Comparison of ENCODE assay signal across 22 cellular contexts in genomic region chr2:20574930-20575329, GRCh38.
DNase-seq lines count a peak whose midpoint lies in the region; ATAC-seq and TF ChIP-seq lines count a peak whose summit lies in the region.
"Had no signal": no experiment of that assay in that cellular context is flagged by ENCODE, and none has a peak within 500 bp of the region (broad histone marks: within the 10 kb centered on the region; RNA-seq: fewer than 3 reads in every experiment).

No MANE protein-coding gene starts in this region.

- H3K4me3 ChIP-seq in breast epithelium: no peak overlapping the region
- H3K4me3 ChIP-seq in mammary epithelial cell (replicated peaks in 1 of 3; ENCODE audit: insufficient read depth in 1 of 3, low read depth in 2 of 3, low read length in 3 of 3): no peak overlapping the region
- no peak overlapping the region for H3K4me3 ChIP-seq in gastroesophageal sphincter

- H3K36me3 Mint-ChIP-seq in nephron progenitor cell (ENCODE audit: low read depth) (no peaks in the 10 kb centered on the region), type B pancreatic cell (peaks cover 3% of the 10 kb centered on the region)
- H3K36me3 Mint-ChIP-seq: WTC11 had no signal

- H3K9me3 ChIP-seq in breast epithelium: no peaks in the 10 kb centered on the region
- no peaks in the 10 kb centered on the region for H3K9me3 ChIP-seq in mammary epithelial cell (replicated peaks; ENCODE audit: insufficient read depth, low read length)
- H3K9me3 ChIP-seq in gastroesophageal sphincter: no peaks in the 10 kb centered on the region
- H3K9me3 ChIP-seq: BE2C, SK-N-SH had no signal

- no peak overlapping the region for H3K4me2 ChIP-seq in mammary epithelial cell (ENCODE audit: insufficient read depth, low read depth, low read length)
- H3K4me2 ChIP-seq: SK-N-SH had no signal

- H3K4me1 ChIP-seq in breast epithelium (peaks cover 21 to 34% of the 10 kb centered on the region in 2 donors), mammary epithelial cell (ENCODE audit: insufficient read depth, low read length) (peaks cover 31% of the 10 kb centered on the region), gastroesophageal sphincter (peaks cover 0 to 84% (median 41%) of the 10 kb centered on the region in 3 donors)

- TF ChIP-seq POLR2A in breast epithelium (IDR thresholded peaks at IDR 0.05) (no peak), gastroesophageal sphincter (IDR thresholded peaks at IDR 0.05) (no peak)

- TF ChIP-seq EP300 in gastroesophageal sphincter (IDR thresholded peaks at IDR 0.05): no peak

- CTCF ChIA-PET in mammary epithelial cell (lab: Charles Lee; ENCODE audit: low non-redundant PET): no interaction called here

- H3K27ac ChIP-seq in breast epithelium (peak overlapping the region; percentile 72 to 84), mammary epithelial cell (ENCODE audit: insufficient read depth, low read depth, low read length) (no peak overlapping the region), gastroesophageal sphincter (peak overlapping the region in 3 of 4 donors; percentile 57 to 76 (median 68))

- no peak for ATAC-seq in gastroesophageal sphincter
- ATAC-seq in GM21528 (IDR thresholded peaks at IDR 0.05; ENCODE audit: low FRiP score, unreplicated experiment): no peak
- ATAC-seq: WTC11 had no signal

- dilution Hi-C loops in mammary epithelial cell (cut with HindIII; ENCODE audit: low sequenced_read_pairs): no loop called here

- 94% methylated on average over 6 of the region's 6 CpGs for WGBS in mammary epithelial cell (ENCODE audit: low coverage, missing lambda C conversion rate)
- 76 to 83% methylated on average over 4 to 5 of the region's 6 CpGs for WGBS in gastroesophageal sphincter (ENCODE audit: low coverage in 1 of 2), 2 donors

- H3K36me3 ChIP-seq in breast epithelium (no peaks in the 10 kb centered on the region), mammary epithelial cell (ENCODE audit: insufficient read depth, low read length) (no peaks in the 10 kb centered on the region), gastroesophageal sphincter (no peaks in the 10 kb centered on the region)
- H3K36me3 ChIP-seq: BE2C had no signal

- TF ChIP-seq CTCF in breast epithelium (IDR thresholded peaks at IDR 0.05) (no peak), mammary epithelial cell (conservative IDR thresholded peaks at IDR 0.05 in 1 of 2, IDR thresholded peaks at IDR 0.05 in 1 of 2; ENCODE audit: extremely low read depth in 1 of 2, insufficient read depth in 1 of 2, low read depth in 1 of 2, low read length in 2 of 2) (no peak), gastroesophageal sphincter (IDR thresholded peaks at IDR 0.05) (no peak), nephron progenitor cell (IDR thresholded peaks at IDR 0.05) (no peak), type B pancreatic cell (conservative IDR thresholded peaks at IDR 0.05) (no peak)

- no peak for DNase-seq in breast epithelium (ENCODE audit: low spot score in 2 of 2)
- no peak for DNase-seq in mammary epithelial cell
- DNase-seq in nephron progenitor cell: no peak
- no peak for DNase-seq in type B pancreatic cell (ENCODE audit: extremely low spot score, unreplicated experiment)
- no peak for DNase-seq in A172 (ENCODE audit: low spot score)
- DNase-seq in posterior vena cava (ENCODE audit: low spot score): no peak
- DNase-seq: activated CD4-positive, alpha-beta T cell treated with anti-CD3 and anti-CD28 coated beads, Interleukin-2, amount 50 U/mL, for 4 hours; amniotic stem cell; BE2C; effector CD4-positive, alpha-beta T cell; EL; H9; NCI-H1417; NCI-H2107; NCI-H510A treated with DMSO at 0.1 percent for 48 hours; SK-N-SH; stimulated activated naive CD4-positive, alpha-beta T cell had no signal

- no peaks in the 10 kb centered on the region for H3K9me3 Mint-ChIP-seq in nephron progenitor cell
- no peaks in the 10 kb centered on the region for H3K9me3 Mint-ChIP-seq in type B pancreatic cell
- H3K9me3 Mint-ChIP-seq: H9, WTC11 had no signal

- no TSS peak for BruUV-seq in mammary epithelial cell (replicated peaks; lab: Mats Ljungman, UMichigan)

- H2AFZ ChIP-seq in mammary epithelial cell (ENCODE audit: low read depth, low read length): no peak overlapping the region

- H3K27me3 ChIP-seq in breast epithelium (no peaks in the 10 kb centered on the region), mammary epithelial cell (ENCODE audit: insufficient read depth, low read length) (no peaks in the 10 kb centered on the region), gastroesophageal sphincter (no peaks in the 10 kb centered on the region)
- H3K27me3 ChIP-seq: BE2C had no signal

- H3K27me3 Mint-ChIP-seq in nephron progenitor cell (ENCODE audit: low read depth, poor library complexity) (peaks cover 6% of the 10 kb centered on the region), type B pancreatic cell (no peaks in the 10 kb centered on the region)
- H3K27me3 Mint-ChIP-seq: central memory CD8-positive, alpha-beta T cell had no signal

- H3K4me3 Mint-ChIP-seq in nephron progenitor cell (no peak overlapping the region), type B pancreatic cell (no peak overlapping the region)
- H3K4me3 Mint-ChIP-seq: central memory CD8-positive, alpha-beta T cell; H9; T-helper 2 cell treated with Interferon-gamma antibody and Interleukin-4, amounts not matched to agents 5 μg/mL and 100 μg/mL, for 36 hours; WTC11 had no signal

- intact Hi-C loops in breast epithelium (cut with DNase I; ENCODE audit: low total_unique reads) (no loop called here), mammary epithelial cell (cut with micrococcal nuclease) (no loop called here), posterior vena cava (cut with DNase I) (no loop called here)

- no peaks in the 10 kb centered on the region for H3K79me2 ChIP-seq in mammary epithelial cell (ENCODE audit: insufficient read depth, low read length)

- no peak overlapping the region for H3K9ac ChIP-seq in mammary epithelial cell (ENCODE audit: insufficient read depth, low read length)
- H3K9ac ChIP-seq: SK-N-SH had no signal

- H4K20me1 ChIP-seq in mammary epithelial cell (ENCODE audit: insufficient read depth, low read length): no peaks in the 10 kb centered on the region

- in situ Hi-C loops in mammary epithelial cell (cut with MboI; ENCODE audit: low sequenced_read_pairs in 2 of 2): no loop called here

- H3K4me1 Mint-ChIP-seq in nephron progenitor cell: peaks cover 83% of the 10 kb centered on the region
- peaks cover 30% of the 10 kb centered on the region for H3K4me1 Mint-ChIP-seq in type B pancreatic cell (ENCODE audit: unreplicated experiment)

- H3K27ac Mint-ChIP-seq in nephron progenitor cell (peak overlapping the region; percentile 45), type B pancreatic cell (peak overlapping the region; percentile 23)
- H3K27ac Mint-ChIP-seq: WTC11 had no signal
